Comparison of ENCODE assay signal across 1 cellular context in genomic region chr18:12946549-12947354, GRCh38.
TF ChIP-seq lines count a peak whose summit lies in the region.

No MANE protein-coding gene starts in this region.

TF ChIP-seq in HepG2, 621 proteins besides CTCF, POLR2A, EP300 and RAD21 (continued from another document and continues in another):
- TF ChIP-seq ZFP91 (CRISPR knock-in tag; IDR thresholded peaks at IDR 0.05; ENCODE audit: borderline replicate concordance), result peak; percentile 63; the same call in 1 of the 2 replicates
- TF ChIP-seq REST (IDR thresholded peaks at IDR 0.05; ENCODE audit: borderline replicate concordance in 1 of 2, low read depth in 1 of 2, low read length in 2 of 2), result peak in 1 of 2 experiments; percentile 40; a peak in 1 of 4 replicates
- TF ChIP-seq ZNF142 (CRISPR knock-in tag; IDR thresholded peaks at IDR 0.05), result peak; percentile 43; the same call in 1 of the 2 replicates
- no peak for TF ChIP-seq ZNF383 (CRISPR knock-in tag; IDR thresholded peaks at IDR 0.05; ENCODE audit: borderline replicate concordance)
- TF ChIP-seq GABPA (IDR thresholded peaks at IDR 0.05; ENCODE audit: low read depth, low read length), result no peak
- TF ChIP-seq GABPA (CRISPR knock-in tag; IDR thresholded peaks at IDR 0.05; ENCODE audit: low read depth), result peak; percentile 10
- 0 out of 2 replicates have a peak, but pooled peaks have one; percentile 13 for TF ChIP-seq SNAI1 (CRISPR knock-in tag; IDR thresholded peaks at IDR 0.05; ENCODE audit: borderline replicate concordance)
- TF ChIP-seq CEBPB (IDR thresholded peaks at IDR 0.05; ENCODE audit: borderline replicate concordance, low read depth, low read length), result peak; percentile 79
- 0 out of 2 replicates have a peak, but pooled peaks have one; percentile 18 for TF ChIP-seq ZNF614 (CRISPR knock-in tag; IDR thresholded peaks at IDR 0.05; ENCODE audit: borderline replicate concordance)
- TF ChIP-seq RFXAP (CRISPR knock-in tag; IDR thresholded peaks at IDR 0.05; ENCODE audit: borderline replicate concordance), result 0 out of 2 replicates have a peak, but pooled peaks have one; percentile 48
- TF ChIP-seq ZNF781 (CRISPR knock-in tag; IDR thresholded peaks at IDR 0.05; ENCODE audit: borderline replicate concordance, not compliant biosample characterization), result no peak
- 0 out of 2 replicates have a peak, but pooled peaks have one; percentile 67 for TF ChIP-seq ZSCAN30 (CRISPR knock-in tag; IDR thresholded peaks at IDR 0.05)
- no peak for TF ChIP-seq ZNF720 (CRISPR knock-in tag; IDR thresholded peaks at IDR 0.05)
- peak; percentile 67 for TF ChIP-seq PHF21A (CRISPR knock-in tag; IDR thresholded peaks at IDR 0.05)
- TF ChIP-seq ZNF503 (CRISPR knock-in tag; IDR thresholded peaks at IDR 0.05), result 0 out of 2 replicates have a peak, but pooled peaks have one; percentile 43
- TF ChIP-seq ZBTB40 (IDR thresholded peaks at IDR 0.05), result no peak
- no peak for TF ChIP-seq ZBTB40 (CRISPR knock-in tag; IDR thresholded peaks at IDR 0.05)
- 0 out of 2 replicates have a peak, but pooled peaks have one; percentile 32 for TF ChIP-seq ISL2 (CRISPR knock-in tag; IDR thresholded peaks at IDR 0.05)
- TF ChIP-seq MED1 (CRISPR knock-in tag; IDR thresholded peaks at IDR 0.05), result peak; percentile 70
- TF ChIP-seq REPIN1 (CRISPR knock-in tag; IDR thresholded peaks at IDR 0.05; ENCODE audit: borderline replicate concordance, low read depth), result no peak
- TF ChIP-seq KLF16 (CRISPR knock-in tag; IDR thresholded peaks at IDR 0.05), result peak in 1 of 2 experiments; percentile 61; a peak in 2 of 4 replicates
- peak; percentile 99 for TF ChIP-seq TEAD3 (CRISPR knock-in tag; optimal IDR thresholded peaks at IDR 0.05; ENCODE audit: borderline replicate concordance)
- 0 out of 2 replicates have a peak, but pooled peaks have one; percentile 9 for TF ChIP-seq ZNF776 (CRISPR knock-in tag; IDR thresholded peaks at IDR 0.05)
- 0 out of 2 replicates have a peak, but pooled peaks have one; percentile 14 for TF ChIP-seq ZBTB25 (CRISPR knock-in tag; IDR thresholded peaks at IDR 0.05)
- TF ChIP-seq SKI (IDR thresholded peaks at IDR 0.05; ENCODE audit: partially characterized antibody), result peak; percentile 31
- peak; percentile 67; the same call in 1 of the 2 replicates for TF ChIP-seq GFI1 (CRISPR knock-in tag; IDR thresholded peaks at IDR 0.05; ENCODE audit: borderline replicate concordance)
